In genomic region chr16:47052666-47053640, GRCh38 we compare ENCODE assay signal across 21 cellular contexts.
"Had no signal": no experiment of that assay in that cellular context is flagged by ENCODE, and none has a peak within 500 bp of the region (broad histone marks: within the 10 kb centered on the region; RNA-seq: fewer than 3 reads in every experiment).

No MANE protein-coding gene starts in this region.

- H3K9me3 ChIP-seq: colonic mucosa, heart left ventricle, mucosa of descending colon, pancreas, psoas muscle, sigmoid colon, stomach, thoracic aorta, transverse colon had no signal

- H3K4me1 Mint-ChIP-seq: neural crest cell had no signal

- H3K4me3 Mint-ChIP-seq: natural killer cell, neural crest cell had no signal

- H3K36me3 Mint-ChIP-seq: natural killer cell had no signal

- ATAC-seq: heart left ventricle, mucosa of descending colon, natural killer cell, pancreas, psoas muscle had no signal

- H3K36me3 ChIP-seq: colonic mucosa, heart left ventricle, pancreas, sigmoid colon, stomach, thoracic aorta, transverse colon had no signal

- H3K27ac Mint-ChIP-seq: natural killer cell had no signal

- H3K27ac ChIP-seq: colonic mucosa, dorsolateral prefrontal cortex, heart left ventricle, pancreas, psoas muscle, sigmoid colon, skin epidermis, stomach, thoracic aorta, transverse colon had no signal

- H3K4me3 ChIP-seq: colonic mucosa, dorsolateral prefrontal cortex, heart left ventricle, mucosa of descending colon, pancreas, psoas muscle, sigmoid colon, skin epidermis, stomach, thoracic aorta, transverse colon had no signal

- H3K9me3 Mint-ChIP-seq: natural killer cell, neural crest cell had no signal

- H3K27me3 ChIP-seq: colonic mucosa, dorsolateral prefrontal cortex, heart left ventricle, pancreas, sigmoid colon, stomach, transverse colon had no signal

- H3K4me1 ChIP-seq: colonic mucosa, heart left ventricle, pancreas, psoas muscle, sigmoid colon, stomach had no signal

- DNase-seq: cerebellar nuclear complex; colonic mucosa; effector CD8-positive, alpha-beta T cell; heart left ventricle; hippocampal formation; kidney glomerular epithelial cell; mucosa of descending colon; natural killer cell; nucleus accumbens; pancreas; psoas muscle; stimulated activated CD4-positive, alpha-beta T cell treated with anti-CD3 and anti-CD28 coated beads, Interleukin-12 subunit alpha, Interleukin-12 subunit beta, amount 100 ng/mL, for 4 hours; stimulated activated naive CD4-positive, alpha-beta T cell; stomach; substantia nigra; transverse colon had no signal
